Comparison of ENCODE assay signal across 18 cellular contexts in genomic region chr10:20976390-20976789, GRCh38.
DNase-seq lines count a peak whose midpoint lies in the region; ATAC-seq, FAIRE-seq and TF ChIP-seq lines count a peak whose summit lies in the region.
"Had no signal": no experiment of that assay in that cellular context is flagged by ENCODE, and none has a peak within 500 bp of the region (broad histone marks: within the 10 kb centered on the region; RNA-seq: fewer than 3 reads in every experiment).

No MANE protein-coding gene starts in this region.

- in situ Hi-C loops in K562 (cut with MboI): no loop called here

- DNase-seq in MM.1S: no peak
- no peak for DNase-seq in K562 (ENCODE audit: extremely low read depth in 1 of 4, low spot score in 3 of 4)
- no peak for DNase-seq in T1000 (lab: John Stamatoyannopoulos, UW)
- DNase-seq: C1 segment of cervical spinal cord; CD4-positive, alpha-beta memory T cell; COR-L47; DMS153; DND-41; H9; HFFc6 had no signal

- TF ChIP-seq CTCF in HEK293 (tag by site-specific recombination; IDR thresholded peaks at IDR 0.05) (no peak), MM.1S (IDR thresholded peaks at IDR 0.05; ENCODE audit: low read length) (no peak), K562 (IDR thresholded peaks at IDR 0.05 in 2 of 3, conservative IDR thresholded peaks at IDR 0.05 in 1 of 3; ENCODE audit: insufficient read depth in 2 of 3, low read depth in 1 of 3, low read length in 3 of 3) (no peak)

- TF ChIP-seq EP300 in K562 (IDR thresholded peaks at IDR 0.05; ENCODE audit: low read length): no peak

- H2AFZ ChIP-seq in MM.1S (ENCODE audit: low read length) (no peak overlapping the region), K562 (ENCODE audit: low read depth, low read length) (no peak overlapping the region)

- H3K4me3 ChIP-seq in HEK293 (ENCODE audit: low read depth, low read length) (no peak overlapping the region), MM.1S (ENCODE audit: low read length) (no peak overlapping the region), K562 (no peak overlapping the region)
- H3K4me3 ChIP-seq: GM23338 had no signal

- no peak for TF ChIP-seq RAD21 in K562 (CRISPR knock-in tag; conservative IDR thresholded peaks at IDR 0.05 in 1 of 2, IDR thresholded peaks at IDR 0.05 in 1 of 2)

- H4K20me1 ChIP-seq in MM.1S (ENCODE audit: insufficient read depth, low read length): no peaks in the 10 kb centered on the region
- no peaks in the 10 kb centered on the region for H4K20me1 ChIP-seq in K562 (replicated peaks; ENCODE audit: control insufficient read depth, insufficient read depth, low read length)

- FAIRE-seq in K562 (lab: Jason Lieb, UNC): no peak
- FAIRE-seq: G401.6, GM12892, GM19239 had no signal

- peaks cover 35% of the 10 kb centered on the region for H3F3A ChIP-seq in MM.1S (ENCODE audit: insufficient read depth, low read length)

- POLR2A ChIA-PET in HEK293 (lab: Yijun Ruan, JAX) (no interaction called here), K562 (lab: Yijun Ruan, JAX) (no interaction called here)

- H3K9me2 ChIP-seq in MM.1S (replicated peaks; ENCODE audit: insufficient read depth, low read length): no peaks in the 10 kb centered on the region

- no peak overlapping the region for H3K27ac ChIP-seq in HEK293 (ENCODE audit: extremely low read depth, low read depth, low read length)
- peak overlapping the region; percentile 91 for H3K27ac ChIP-seq in MM.1S (ENCODE audit: low read length)
- H3K27ac ChIP-seq in K562 (ENCODE audit: extremely low read depth, low read depth, low read length): no peak overlapping the region

- H3K4me2 ChIP-seq in MM.1S (ENCODE audit: low read depth, low read length) (peak overlapping the region; percentile 64; the same call in 1 of the 2 replicates), K562 (ENCODE audit: insufficient read depth, low read length) (no peak overlapping the region)
- H3K4me2 ChIP-seq: GM23338 had no signal

- H3K9me3 ChIP-seq in HEK293 (ENCODE audit: control insufficient read depth, insufficient read depth, low read depth, low read length): no peaks in the 10 kb centered on the region
- no peaks in the 10 kb centered on the region for H3K9me3 ChIP-seq in MM.1S (replicated peaks; ENCODE audit: insufficient read depth, low read length)
- H3K9me3 ChIP-seq in K562 (replicated peaks; ENCODE audit: control insufficient read depth, insufficient read depth, low read depth, low read length): no peaks in the 10 kb centered on the region

- H3K9ac ChIP-seq in MM.1S (ENCODE audit: low read length): peak overlapping the region; percentile 60; the same call in 1 of the 2 replicates
- no peak overlapping the region for H3K9ac ChIP-seq in K562 (ENCODE audit: insufficient read depth in 1 of 2, low read depth in 2 of 2, low read length in 2 of 2)

- intact Hi-C loops in K562 (cut with micrococcal nuclease): no loop called here

- H3K27me3 ChIP-seq in MM.1S (replicated peaks; ENCODE audit: insufficient read depth, low read length) (no peaks in the 10 kb centered on the region), K562 (ENCODE audit: control insufficient read depth in 2 of 2, insufficient read depth in 2 of 2, low read length in 2 of 2) (no peaks in the 10 kb centered on the region)

- no TSS peak for BruUV-seq in K562 (replicated peaks; lab: Mats Ljungman, UMichigan)

- no peak for TF ChIP-seq POLR2A in K562 (conservative IDR thresholded peaks at IDR 0.05)

- WGBS in K562 (ENCODE audit: insufficient coverage, low coverage, missing lambda C conversion rate): 31% methylated on average over 3 of the region's 3 CpGs

- H3K4me1 ChIP-seq in HEK293 (ENCODE audit: control insufficient read depth, insufficient read depth, low read length) (no peaks in the 10 kb centered on the region), MM.1S (ENCODE audit: low read length) (peaks cover 40% of the 10 kb centered on the region), K562 (replicated peaks in 1 of 2; ENCODE audit: control insufficient read depth in 2 of 2, insufficient read depth in 2 of 2, low read length in 2 of 2) (peaks cover 0 to 6% of the 10 kb centered on the region in 2 experiments; a peak in 1 of 5 replicates)

- H3K9me1 ChIP-seq in K562 (ENCODE audit: control insufficient read depth, insufficient read depth, low read length): no peaks in the 10 kb centered on the region

- no peak for ATAC-seq in K562
- no peak for ATAC-seq in GM21619 (IDR thresholded peaks at IDR 0.05; ENCODE audit: unreplicated experiment)
- ATAC-seq in esophagus mucosa: no peak
- ATAC-seq: GM23338, HCT116 had no signal

- H3K79me2 ChIP-seq in MM.1S (ENCODE audit: low read length) (no peaks in the 10 kb centered on the region), K562 (ENCODE audit: control insufficient read depth, insufficient read depth, low read length) (no peaks in the 10 kb centered on the region)

- CTCF ChIA-PET in HEK293 (lab: Yijun Ruan, JAX) (no interaction called here), K562 (lab: Yijun Ruan, JAX; ENCODE audit: low intra/inter-chr PET ratio) (interaction anchor here (0.7 kb wide), 1 partner anchor 1461 kb away, joined by 3 read pairs; no protein-coding TSS in a partner anchor)

- H3K36me3 ChIP-seq in HEK293 (ENCODE audit: control insufficient read depth in 2 of 2, insufficient read depth in 1 of 2, low read length in 2 of 2) (no peaks in the 10 kb centered on the region), MM.1S (replicated peaks; ENCODE audit: insufficient read depth, low read length) (no peaks in the 10 kb centered on the region), K562 (ENCODE audit: control insufficient read depth, insufficient read depth, low read length) (no peaks in the 10 kb centered on the region)

TF ChIP-seq in HEK293, 187 proteins besides CTCF, POLR2A, EP300 and RAD21:
- TF ChIP-seq, protein P1, sequence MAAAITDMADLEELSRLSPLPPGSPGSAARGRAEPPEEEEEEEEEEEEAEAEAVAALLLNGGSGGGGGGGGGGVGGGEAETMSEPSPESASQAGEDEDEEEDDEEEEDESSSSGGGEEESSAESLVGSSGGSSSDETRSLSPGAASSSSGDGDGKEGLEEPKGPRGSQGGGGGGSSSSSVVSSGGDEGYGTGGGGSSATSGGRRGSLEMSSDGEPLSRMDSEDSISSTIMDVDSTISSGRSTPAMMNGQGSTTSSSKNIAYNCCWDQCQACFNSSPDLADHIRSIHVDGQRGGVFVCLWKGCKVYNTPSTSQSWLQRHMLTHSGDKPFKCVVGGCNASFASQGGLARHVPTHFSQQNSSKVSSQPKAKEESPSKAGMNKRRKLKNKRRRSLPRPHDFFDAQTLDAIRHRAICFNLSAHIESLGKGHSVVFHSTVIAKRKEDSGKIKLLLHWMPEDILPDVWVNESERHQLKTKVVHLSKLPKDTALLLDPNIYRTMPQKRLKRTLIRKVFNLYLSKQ (tag by site-specific recombination; IDR thresholded peaks at IDR 0.05; ENCODE audit: borderline replicate concordance): no peak
- peak; percentile 76 for TF ChIP-seq ZNF146 (tag by site-specific recombination; IDR thresholded peaks at IDR 0.05)

TF ChIP-seq in K562, 482 proteins besides CTCF, POLR2A, EP300 and RAD21:
- TF ChIP-seq, protein P2, sequence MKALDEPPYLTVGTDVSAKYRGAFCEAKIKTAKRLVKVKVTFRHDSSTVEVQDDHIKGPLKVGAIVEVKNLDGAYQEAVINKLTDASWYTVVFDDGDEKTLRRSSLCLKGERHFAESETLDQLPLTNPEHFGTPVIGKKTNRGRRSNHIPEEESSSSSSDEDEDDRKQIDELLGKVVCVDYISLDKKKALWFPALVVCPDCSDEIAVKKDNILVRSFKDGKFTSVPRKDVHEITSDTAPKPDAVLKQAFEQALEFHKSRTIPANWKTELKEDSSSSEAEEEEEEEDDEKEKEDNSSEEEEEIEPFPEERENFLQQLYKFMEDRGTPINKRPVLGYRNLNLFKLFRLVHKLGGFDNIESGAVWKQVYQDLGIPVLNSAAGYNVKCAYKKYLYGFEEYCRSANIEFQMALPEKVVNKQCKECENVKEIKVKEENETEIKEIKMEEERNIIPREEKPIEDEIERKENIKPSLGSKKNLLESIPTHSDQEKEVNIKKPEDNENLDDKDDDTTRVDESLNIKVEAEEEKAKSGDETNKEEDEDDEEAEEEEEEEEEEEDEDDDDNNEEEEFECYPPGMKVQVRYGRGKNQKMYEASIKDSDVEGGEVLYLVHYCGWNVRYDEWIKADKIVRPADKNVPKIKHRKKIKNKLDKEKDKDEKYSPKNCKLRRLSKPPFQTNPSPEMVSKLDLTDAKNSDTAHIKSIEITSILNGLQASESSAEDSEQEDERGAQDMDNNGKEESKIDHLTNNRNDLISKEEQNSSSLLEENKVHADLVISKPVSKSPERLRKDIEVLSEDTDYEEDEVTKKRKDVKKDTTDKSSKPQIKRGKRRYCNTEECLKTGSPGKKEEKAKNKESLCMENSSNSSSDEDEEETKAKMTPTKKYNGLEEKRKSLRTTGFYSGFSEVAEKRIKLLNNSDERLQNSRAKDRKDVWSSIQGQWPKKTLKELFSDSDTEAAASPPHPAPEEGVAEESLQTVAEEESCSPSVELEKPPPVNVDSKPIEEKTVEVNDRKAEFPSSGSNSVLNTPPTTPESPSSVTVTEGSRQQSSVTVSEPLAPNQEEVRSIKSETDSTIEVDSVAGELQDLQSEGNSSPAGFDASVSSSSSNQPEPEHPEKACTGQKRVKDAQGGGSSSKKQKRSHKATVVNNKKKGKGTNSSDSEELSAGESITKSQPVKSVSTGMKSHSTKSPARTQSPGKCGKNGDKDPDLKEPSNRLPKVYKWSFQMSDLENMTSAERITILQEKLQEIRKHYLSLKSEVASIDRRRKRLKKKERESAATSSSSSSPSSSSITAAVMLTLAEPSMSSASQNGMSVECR (CRISPR knock-in tag; IDR thresholded peaks at IDR 0.05): no peak
- peak; percentile 67 for TF ChIP-seq ZNF146 (CRISPR knock-in tag; IDR thresholded peaks at IDR 0.05; ENCODE audit: unreplicated experiment)

Comparison
In these comparisons a context has a peak if more than half of its experiments do, and no peak if none do; other contexts are left out.
1. Of the 44 proteins assayed by ChIP-seq in both K562 and HEK293: peak only in K562: none; only in HEK293: none; in both: ZNF146; in neither: 43.